ENCODE assay signal across 15 cellular contexts in genomic region chr9:79264511-79265448, GRCh38.
DNase-seq lines count a peak whose midpoint lies in the region; ATAC-seq, FAIRE-seq and TF ChIP-seq lines count a peak whose summit lies in the region.
"Had no signal": no experiment of that assay in that cellular context is flagged by ENCODE, and none has a peak within 500 bp of the region (broad histone marks: within the 10 kb centered on the region; RNA-seq: fewer than 3 reads in every experiment).

No MANE protein-coding gene starts in this region.

- no peak for TF ChIP-seq POLR2A in H1 (IDR thresholded peaks at IDR 0.05; ENCODE audit: control extremely low read depth in 1 of 2, low read depth in 2 of 2, low read length in 2 of 2)
- TF ChIP-seq POLR2A in suprapubic skin (IDR thresholded peaks at IDR 0.05), result no peak

- H3K36me3 ChIP-seq in H1 (ENCODE audit: control insufficient read depth in 2 of 4, insufficient read depth in 4 of 4, low read length in 3 of 4) (no peaks in the 10 kb centered on the region), suprapubic skin (no peaks in the 10 kb centered on the region), HAP-1 (replicated peaks) (no peaks in the 10 kb centered on the region)
- no peaks in the 10 kb centered on the region for H3K36me3 ChIP-seq in CD8-positive, alpha-beta T cell (ENCODE audit: insufficient read depth, low read length)
- H3K36me3 ChIP-seq: right atrium auricular region, thoracic aorta had no signal

- H3K9me3 ChIP-seq in H1 (ENCODE audit: insufficient read depth in 2 of 2, low read depth in 1 of 2, low read length in 1 of 2), result no peaks in the 10 kb centered on the region
- no peaks in the 10 kb centered on the region for H3K9me3 ChIP-seq in suprapubic skin
- no peaks in the 10 kb centered on the region for H3K9me3 ChIP-seq in HAP-1
- H3K9me3 ChIP-seq in CD8-positive, alpha-beta T cell (ENCODE audit: low read length), result no peaks in the 10 kb centered on the region
- H3K9me3 ChIP-seq: right atrium auricular region, SK-N-SH, thoracic aorta had no signal

- H2BK120ac ChIP-seq in H1 (replicated peaks; ENCODE audit: low read depth, low read length), result no peak overlapping the region

- no peak overlapping the region for H2AK5ac ChIP-seq in H1 (ENCODE audit: low read depth, low read length)

- H3K79me1 ChIP-seq in H1 (ENCODE audit: low read depth, low read length), result no peaks in the 10 kb centered on the region

- H2BK20ac ChIP-seq in H1 (ENCODE audit: low read length), result no peak overlapping the region

- FAIRE-seq in H1 (lab: Jason Lieb, UNC), result no peak
- FAIRE-seq: A204.1 had no signal

- no peak for TF ChIP-seq RAD21 in H1 (IDR thresholded peaks at IDR 0.05 in 1 of 2, conservative IDR thresholded peaks at IDR 0.05 in 1 of 2; ENCODE audit: low read depth in 2 of 2, low read length in 2 of 2)

- H3K27ac ChIP-seq in H1 (ENCODE audit: low read depth, low read length) (no peak overlapping the region), suprapubic skin (no peak overlapping the region)
- no peak overlapping the region for H3K27ac ChIP-seq in CD8-positive, alpha-beta T cell (ENCODE audit: low read depth, low read length)
- H3K27ac ChIP-seq: right atrium auricular region, thoracic aorta had no signal

- H4K20me1 ChIP-seq in H1 (replicated peaks in 1 of 2; ENCODE audit: control insufficient read depth in 1 of 2, insufficient read depth in 2 of 2, low read length in 2 of 2), result no peaks in the 10 kb centered on the region

- CTCF ChIA-PET in H1 (lab: Charles Lee; ENCODE audit: partially characterized antibody), result interaction anchor here (0.6 to 2.4 kb wide), 5 partner anchors 9 to 297 kb away, joined by 3 to 10 read pairs (median 3); no protein-coding TSS in a partner anchor
- CTCF ChIA-PET in CD8-positive, alpha-beta T cell (lab: Charles Lee), result no interaction called here

- H3K4me3 Mint-ChIP-seq in CD8-positive, alpha-beta T cell, result no peak overlapping the region

- no peak overlapping the region for H2AFZ ChIP-seq in H1 (ENCODE audit: low read length)

- no peak overlapping the region for H2BK5ac ChIP-seq in H1 (ENCODE audit: low read depth, low read length)

- H4K8ac ChIP-seq in H1 (ENCODE audit: extremely low read depth, insufficient read depth, low read length), result no peak overlapping the region

- no peak overlapping the region for H3K9ac ChIP-seq in H1 (replicated peaks in 1 of 4; ENCODE audit: extremely low read depth in 1 of 4, low read depth in 3 of 4, low read length in 3 of 4)
- H3K9ac ChIP-seq: SK-N-SH had no signal

- no peak overlapping the region for H4K5ac ChIP-seq in H1 (ENCODE audit: insufficient read length, low read depth, low read length)

- no peaks in the 10 kb centered on the region for H3K23me2 ChIP-seq in H1 (ENCODE audit: low read depth, low read length)

- POLR2A ChIA-PET in H1 (lab: Charles Lee; ENCODE audit: partially characterized antibody), result no interaction called here
- POLR2A ChIA-PET in CD8-positive, alpha-beta T cell (lab: Charles Lee), result no interaction called here

- H3K27me3 Mint-ChIP-seq in CD8-positive, alpha-beta T cell (ENCODE audit: low read depth), result peaks cover 35% of the 10 kb centered on the region

- no peak overlapping the region for H3K18ac ChIP-seq in H1 (ENCODE audit: extremely low read depth, low read length)

- TF ChIP-seq EP300 in H1 (IDR thresholded peaks at IDR 0.05; ENCODE audit: borderline replicate concordance in 1 of 2, low read depth in 2 of 2, low read length in 2 of 2), result no peak
- TF ChIP-seq EP300 in suprapubic skin (IDR thresholded peaks at IDR 0.05), result no peak

- TF ChIP-seq CTCF in H1 (IDR thresholded peaks at IDR 0.05; ENCODE audit: control extremely low read depth in 1 of 3, insufficient read depth in 1 of 3, low read depth in 1 of 3, low read length in 3 of 3), result no peak
- no peak for TF ChIP-seq CTCF in suprapubic skin (IDR thresholded peaks at IDR 0.05)
- no peak for TF ChIP-seq CTCF in CD8-positive, alpha-beta T cell (IDR thresholded peaks at IDR 0.05)

- 0 out of 2 replicates have a peak overlapping the region, but pooled peaks have one; percentile 40 for H2BK15ac ChIP-seq in H1 (ENCODE audit: low read length)

- no peak overlapping the region for H3K23ac ChIP-seq in H1 (ENCODE audit: insufficient read length)

- no peaks in the 10 kb centered on the region for H3K79me2 ChIP-seq in H1 (ENCODE audit: control insufficient read depth in 1 of 2, insufficient read depth in 2 of 2, low read length in 2 of 2)

- H3K4me2 ChIP-seq in H1 (ENCODE audit: insufficient read depth in 1 of 2, low read depth in 2 of 2, low read length in 2 of 2), result no peak overlapping the region
- H3K4me2 ChIP-seq: SK-N-SH had no signal

- no peak overlapping the region for H3K56ac ChIP-seq in H1 (replicated peaks; ENCODE audit: insufficient read length, low read depth, low read length)

- no peaks in the 10 kb centered on the region for H3K9me3 Mint-ChIP-seq in CD8-positive, alpha-beta T cell

- no peak for ATAC-seq in GM18520 (IDR thresholded peaks at IDR 0.05; ENCODE audit: unreplicated experiment)
- no peak for ATAC-seq in CD8-positive, alpha-beta T cell

- H3K27me3 ChIP-seq in H1 (replicated peaks in 1 of 4; ENCODE audit: control insufficient read depth in 3 of 4, extremely low read depth in 1 of 4, insufficient read depth in 3 of 4, low read length in 3 of 4) (no peaks in the 10 kb centered on the region), suprapubic skin (peaks cover 6% of the 10 kb centered on the region), HAP-1 (ENCODE audit: low read depth) (no peaks in the 10 kb centered on the region; the same call in 1 of the 2 replicates)
- H3K27me3 ChIP-seq in CD8-positive, alpha-beta T cell (ENCODE audit: insufficient read depth, low read length), result no peaks in the 10 kb centered on the region
- H3K27me3 ChIP-seq: right atrium auricular region had no signal

- H3K4ac ChIP-seq in H1 (replicated peaks; ENCODE audit: insufficient read length, low read depth, low read length), result no peak overlapping the region

- 91% methylated on average over 11 of the region's 11 CpGs; no CpG with 5 or more reads in 1 of the 2 experiments for WGBS in H1 (ENCODE audit: extremely low coverage in 1 of 2, insufficient coverage in 1 of 2, insufficient read length in 1 of 2, insufficient replicate concordance in 2 of 2, low coverage in 1 of 2, low lambda C conversion rate in 2 of 2, missing lambda C conversion rate in 1 of 2), 2 experiments
- WGBS in suprapubic skin, result 59% methylated on average over 11 of the region's 11 CpGs

- no peak overlapping the region for H3K27ac Mint-ChIP-seq in CD8-positive, alpha-beta T cell

- no peak overlapping the region for H2BK12ac ChIP-seq in H1 (ENCODE audit: low read depth, low read length)

- no peak overlapping the region for H3K4me3 ChIP-seq in H1 (ENCODE audit: extremely low read depth in 1 of 4, insufficient read depth in 2 of 4, low read depth in 3 of 4, low read length in 4 of 4)
- no peak overlapping the region for H3K4me3 ChIP-seq in suprapubic skin
- no peak overlapping the region for H3K4me3 ChIP-seq in HAP-1
- H3K4me3 ChIP-seq in CD8-positive, alpha-beta T cell (ENCODE audit: low read depth, low read length), result no peak overlapping the region
- H3K4me3 ChIP-seq: right atrium auricular region, thoracic aorta had no signal

- no peak overlapping the region for H3K14ac ChIP-seq in H1 (ENCODE audit: insufficient read length)

- no peak overlapping the region for H4K91ac ChIP-seq in H1 (replicated peaks; ENCODE audit: insufficient read length, low read length)

- in situ Hi-C loops in HAP-1 (cut with MboI; ENCODE audit: low sequenced_read_pairs), result no loop called here

- intact Hi-C loops in CD8-positive, alpha-beta T cell (cut with DNase I, micrococcal nuclease), result no loop called here

- H3K4me1 ChIP-seq in H1 (replicated peaks in 1 of 4; ENCODE audit: control insufficient read depth in 3 of 4, insufficient read depth in 4 of 4, low read length in 3 of 4) (no peaks in the 10 kb centered on the region), suprapubic skin (no peaks in the 10 kb centered on the region), HAP-1 (no peaks in the 10 kb centered on the region)
- no peaks in the 10 kb centered on the region for H3K4me1 ChIP-seq in CD8-positive, alpha-beta T cell (ENCODE audit: insufficient read depth, low read length)
- H3K4me1 ChIP-seq: right atrium auricular region had no signal

- DNase-seq in A172 (ENCODE audit: low spot score), result peak; percentile 58
- DNase-seq in H4 (ENCODE audit: low spot score), result peak; percentile 9
- peak; percentile 84 for DNase-seq in NCI-H2171 (lab: John Stamatoyannopoulos, UW)
- no peak for DNase-seq in H1 (ENCODE audit: low read depth in 1 of 2, low spot score in 2 of 2)
- no peak for DNase-seq in suprapubic skin (ENCODE audit: low spot score in 2 of 2)
- DNase-seq in HAP-1 (ENCODE audit: low spot score in 2 of 2), result no peak
- DNase-seq in CD8-positive, alpha-beta T cell, result no peak
- DNase-seq: activated CD4-positive, alpha-beta T cell treated with anti-CD3 and anti-CD28 coated beads for 1 hour; activated T-cell treated with anti-CD3 and anti-CD28 coated beads, Interleukin-2, amount 50 U/mL, for 48 hours; effector CD4-positive, alpha-beta T cell had no signal

- H3K4me1 Mint-ChIP-seq in CD8-positive, alpha-beta T cell (ENCODE audit: low read depth), result no peaks in the 10 kb centered on the region

- H3K36me3 Mint-ChIP-seq in CD8-positive, alpha-beta T cell, result no peaks in the 10 kb centered on the region

TF ChIP-seq in H1, 55 proteins besides CTCF, POLR2A, EP300 and RAD21:
- TF ChIP-seq TCF12 (IDR thresholded peaks at IDR 0.05; ENCODE audit: low read depth, low read length), result no peak
- TF ChIP-seq CHD2 (IDR thresholded peaks at IDR 0.05; ENCODE audit: low read length), result no peak
- no peak for TF ChIP-seq SP2 (IDR thresholded peaks at IDR 0.05; ENCODE audit: low read length)
- no peak for TF ChIP-seq TBP (IDR thresholded peaks at IDR 0.05; ENCODE audit: low read depth, low read length)
- TF ChIP-seq EZH2 (IDR thresholded peaks at IDR 0.05; ENCODE audit: low read depth, low read length, severe bottlenecking), result no peak
- TF ChIP-seq CREB1 (IDR thresholded peaks at IDR 0.05), result no peak
- TF ChIP-seq YY1 (IDR thresholded peaks at IDR 0.05; ENCODE audit: low read depth, low read length), result no peak
- TF ChIP-seq SIN3A (conservative IDR thresholded peaks at IDR 0.05 in 1 of 2, IDR thresholded peaks at IDR 0.05 in 1 of 2; ENCODE audit: low read depth in 1 of 2, low read length in 2 of 2), result no peak
- no peak for TF ChIP-seq HDAC2 (IDR thresholded peaks at IDR 0.05; ENCODE audit: borderline replicate concordance in 1 of 2, low read depth in 2 of 2, low read length in 2 of 2)
- no peak for TF ChIP-seq RFX5 (IDR thresholded peaks at IDR 0.05; ENCODE audit: borderline replicate concordance, low read depth, low read length)
- no peak for TF ChIP-seq EGR1 (IDR thresholded peaks at IDR 0.05; ENCODE audit: borderline replicate concordance, low read depth, low read length)
- no peak for TF ChIP-seq TAF1 (IDR thresholded peaks at IDR 0.05; ENCODE audit: low read depth, low read length)
- TF ChIP-seq BACH1 (IDR thresholded peaks at IDR 0.05; ENCODE audit: low read length), result no peak

Comparison
In these comparisons a context has a peak if more than half of its experiments do, and no peak if none do; other contexts are left out.
1. DNase-seq: peak in A172 (single experiment), H4 (single experiment) and NCI-H2171 (single experiment); none in H1 (0 of 2), suprapubic skin (0 of 2), HAP-1 (0 of 2) and CD8-positive, alpha-beta T cell (0 of 7).